1 cellular context compared by ENCODE assay signal in the genomic region with DNA sequence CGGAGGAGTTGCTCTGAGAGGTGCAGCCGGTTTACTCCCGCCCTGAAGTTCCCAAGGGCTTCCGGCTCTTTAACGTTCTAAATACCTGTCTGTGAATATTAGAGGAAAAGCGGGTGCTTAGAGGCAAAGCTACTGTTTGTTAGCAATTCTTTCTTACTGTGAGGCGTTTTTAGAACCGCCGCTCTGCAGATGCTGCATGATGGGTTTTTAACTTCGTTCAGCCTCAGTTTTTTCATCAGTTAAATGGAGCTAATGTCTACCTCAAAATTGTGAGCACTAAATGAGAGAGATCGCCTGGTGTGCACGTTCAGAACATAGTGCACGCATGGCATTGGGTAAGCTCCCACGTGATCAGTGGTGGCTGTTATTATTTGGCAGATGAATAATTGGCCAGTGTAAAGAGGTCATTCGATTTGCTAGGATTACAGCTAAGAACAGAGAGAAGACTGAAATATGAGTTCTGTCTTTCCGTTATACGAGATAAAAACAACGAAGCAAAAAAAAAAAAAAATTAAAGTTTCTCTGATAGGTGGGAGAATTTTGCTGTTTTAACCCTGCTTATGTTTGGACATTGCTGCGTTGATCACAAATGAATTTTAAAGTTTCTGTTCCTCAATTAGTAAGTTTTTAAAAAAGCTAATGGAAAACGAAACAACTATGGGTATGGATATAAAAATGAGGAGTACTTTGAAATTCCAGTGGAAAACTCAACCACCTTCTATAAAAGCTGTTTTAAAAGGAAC.
TF ChIP-seq lines count a peak whose summit lies in the region.

No MANE protein-coding gene starts in this region.

TF ChIP-seq in HepG2, 621 proteins besides CTCF, POLR2A, EP300 and RAD21 (continued from another document and continues in another):
- TF ChIP-seq YEATS2 (CRISPR knock-in tag; IDR thresholded peaks at IDR 0.05; ENCODE audit: borderline replicate concordance), result peak; percentile 65
- peak; percentile 89; the same call in 1 of the 2 replicates for TF ChIP-seq ZNF430 (CRISPR knock-in tag; IDR thresholded peaks at IDR 0.05)
- peak; percentile 80 for TF ChIP-seq SALL1 (CRISPR knock-in tag; IDR thresholded peaks at IDR 0.05)
- TF ChIP-seq EZH2 (conservative IDR thresholded peaks at IDR 0.05; ENCODE audit: low read depth, low read length), result no peak
- peak; percentile 82; the same call in 1 of the 2 replicates for TF ChIP-seq HDAC2 (CRISPR knock-in tag; IDR thresholded peaks at IDR 0.05)
- TF ChIP-seq, protein P1, sequence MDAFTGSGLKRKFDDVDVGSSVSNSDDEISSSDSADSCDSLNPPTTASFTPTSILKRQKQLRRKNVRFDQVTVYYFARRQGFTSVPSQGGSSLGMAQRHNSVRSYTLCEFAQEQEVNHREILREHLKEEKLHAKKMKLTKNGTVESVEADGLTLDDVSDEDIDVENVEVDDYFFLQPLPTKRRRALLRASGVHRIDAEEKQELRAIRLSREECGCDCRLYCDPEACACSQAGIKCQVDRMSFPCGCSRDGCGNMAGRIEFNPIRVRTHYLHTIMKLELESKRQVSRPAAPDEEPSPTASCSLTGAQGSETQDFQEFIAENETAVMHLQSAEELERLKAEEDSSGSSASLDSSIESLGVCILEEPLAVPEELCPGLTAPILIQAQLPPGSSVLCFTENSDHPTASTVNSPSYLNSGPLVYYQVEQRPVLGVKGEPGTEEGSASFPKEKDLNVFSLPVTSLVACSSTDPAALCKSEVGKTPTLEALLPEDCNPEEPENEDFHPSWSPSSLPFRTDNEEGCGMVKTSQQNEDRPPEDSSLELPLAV (CRISPR knock-in tag; conservative IDR thresholded peaks at IDR 0.05; ENCODE audit: low read depth), result no peak
- TF ChIP-seq, protein P2, sequence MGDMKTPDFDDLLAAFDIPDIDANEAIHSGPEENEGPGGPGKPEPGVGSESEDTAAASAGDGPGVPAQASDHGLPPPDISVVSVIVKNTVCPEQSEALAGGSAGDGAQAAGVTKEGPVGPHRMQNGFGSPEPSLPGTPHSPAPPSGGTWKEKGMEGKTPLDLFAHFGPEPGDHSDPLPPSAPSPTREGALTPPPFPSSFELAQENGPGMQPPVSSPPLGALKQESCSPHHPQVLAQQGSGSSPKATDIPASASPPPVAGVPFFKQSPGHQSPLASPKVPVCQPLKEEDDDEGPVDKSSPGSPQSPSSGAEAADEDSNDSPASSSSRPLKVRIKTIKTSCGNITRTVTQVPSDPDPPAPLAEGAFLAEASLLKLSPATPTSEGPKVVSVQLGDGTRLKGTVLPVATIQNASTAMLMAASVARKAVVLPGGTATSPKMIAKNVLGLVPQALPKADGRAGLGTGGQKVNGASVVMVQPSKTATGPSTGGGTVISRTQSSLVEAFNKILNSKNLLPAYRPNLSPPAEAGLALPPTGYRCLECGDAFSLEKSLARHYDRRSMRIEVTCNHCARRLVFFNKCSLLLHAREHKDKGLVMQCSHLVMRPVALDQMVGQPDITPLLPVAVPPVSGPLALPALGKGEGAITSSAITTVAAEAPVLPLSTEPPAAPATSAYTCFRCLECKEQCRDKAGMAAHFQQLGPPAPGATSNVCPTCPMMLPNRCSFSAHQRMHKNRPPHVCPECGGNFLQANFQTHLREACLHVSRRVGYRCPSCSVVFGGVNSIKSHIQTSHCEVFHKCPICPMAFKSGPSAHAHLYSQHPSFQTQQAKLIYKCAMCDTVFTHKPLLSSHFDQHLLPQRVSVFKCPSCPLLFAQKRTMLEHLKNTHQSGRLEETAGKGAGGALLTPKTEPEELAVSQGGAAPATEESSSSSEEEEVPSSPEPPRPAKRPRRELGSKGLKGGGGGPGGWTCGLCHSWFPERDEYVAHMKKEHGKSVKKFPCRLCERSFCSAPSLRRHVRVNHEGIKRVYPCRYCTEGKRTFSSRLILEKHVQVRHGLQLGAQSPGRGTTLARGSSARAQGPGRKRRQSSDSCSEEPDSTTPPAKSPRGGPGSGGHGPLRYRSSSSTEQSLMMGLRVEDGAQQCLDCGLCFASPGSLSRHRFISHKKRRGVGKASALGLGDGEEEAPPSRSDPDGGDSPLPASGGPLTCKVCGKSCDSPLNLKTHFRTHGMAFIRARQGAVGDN (CRISPR knock-in tag; IDR thresholded peaks at IDR 0.05), result no peak; the same call in 1 of the 2 replicates
- TF ChIP-seq, protein P3, sequence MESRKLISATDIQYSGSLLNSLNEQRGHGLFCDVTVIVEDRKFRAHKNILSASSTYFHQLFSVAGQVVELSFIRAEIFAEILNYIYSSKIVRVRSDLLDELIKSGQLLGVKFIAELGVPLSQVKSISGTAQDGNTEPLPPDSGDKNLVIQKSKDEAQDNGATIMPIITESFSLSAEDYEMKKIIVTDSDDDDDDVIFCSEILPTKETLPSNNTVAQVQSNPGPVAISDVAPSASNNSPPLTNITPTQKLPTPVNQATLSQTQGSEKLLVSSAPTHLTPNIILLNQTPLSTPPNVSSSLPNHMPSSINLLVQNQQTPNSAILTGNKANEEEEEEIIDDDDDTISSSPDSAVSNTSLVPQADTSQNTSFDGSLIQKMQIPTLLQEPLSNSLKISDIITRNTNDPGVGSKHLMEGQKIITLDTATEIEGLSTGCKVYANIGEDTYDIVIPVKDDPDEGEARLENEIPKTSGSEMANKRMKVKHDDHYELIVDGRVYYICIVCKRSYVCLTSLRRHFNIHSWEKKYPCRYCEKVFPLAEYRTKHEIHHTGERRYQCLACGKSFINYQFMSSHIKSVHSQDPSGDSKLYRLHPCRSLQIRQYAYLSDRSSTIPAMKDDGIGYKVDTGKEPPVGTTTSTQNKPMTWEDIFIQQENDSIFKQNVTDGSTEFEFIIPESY (CRISPR knock-in tag; IDR thresholded peaks at IDR 0.05), result peak; percentile 48; the same call in 1 of the 2 replicates
- TF ChIP-seq ATF7 (IDR thresholded peaks at IDR 0.05), result no peak
- no peak for TF ChIP-seq ATF7 (CRISPR knock-in tag; IDR thresholded peaks at IDR 0.05)
- TF ChIP-seq ZNF713 (CRISPR knock-in tag; IDR thresholded peaks at IDR 0.05), result no peak
- peak; percentile 55; the same call in 1 of the 2 replicates for TF ChIP-seq ATF1 (CRISPR knock-in tag; IDR thresholded peaks at IDR 0.05)
- TF ChIP-seq ZNF776 (CRISPR knock-in tag; IDR thresholded peaks at IDR 0.05), result no peak
- 0 out of 2 replicates have a peak, but pooled peaks have one; percentile 40 for TF ChIP-seq ZNF121 (CRISPR knock-in tag; IDR thresholded peaks at IDR 0.05)
- no peak for TF ChIP-seq ZNF703 (CRISPR knock-in tag; IDR thresholded peaks at IDR 0.05; ENCODE audit: borderline replicate concordance)
- TF ChIP-seq ZNF644 (CRISPR knock-in tag; IDR thresholded peaks at IDR 0.05; ENCODE audit: low read depth), result no peak; the same call in 1 of the 2 replicates
- TF ChIP-seq NONO (IDR thresholded peaks at IDR 0.05), result no peak
- no peak for TF ChIP-seq NONO (CRISPR knock-in tag; conservative IDR thresholded peaks at IDR 0.05)
- no peak for TF ChIP-seq NBN (conservative IDR thresholded peaks at IDR 0.05)
- no peak for TF ChIP-seq ZNF383 (CRISPR knock-in tag; IDR thresholded peaks at IDR 0.05; ENCODE audit: borderline replicate concordance)
- TF ChIP-seq HHEX (CRISPR knock-in tag; IDR thresholded peaks at IDR 0.05), result no peak
- TF ChIP-seq, protein P4, sequence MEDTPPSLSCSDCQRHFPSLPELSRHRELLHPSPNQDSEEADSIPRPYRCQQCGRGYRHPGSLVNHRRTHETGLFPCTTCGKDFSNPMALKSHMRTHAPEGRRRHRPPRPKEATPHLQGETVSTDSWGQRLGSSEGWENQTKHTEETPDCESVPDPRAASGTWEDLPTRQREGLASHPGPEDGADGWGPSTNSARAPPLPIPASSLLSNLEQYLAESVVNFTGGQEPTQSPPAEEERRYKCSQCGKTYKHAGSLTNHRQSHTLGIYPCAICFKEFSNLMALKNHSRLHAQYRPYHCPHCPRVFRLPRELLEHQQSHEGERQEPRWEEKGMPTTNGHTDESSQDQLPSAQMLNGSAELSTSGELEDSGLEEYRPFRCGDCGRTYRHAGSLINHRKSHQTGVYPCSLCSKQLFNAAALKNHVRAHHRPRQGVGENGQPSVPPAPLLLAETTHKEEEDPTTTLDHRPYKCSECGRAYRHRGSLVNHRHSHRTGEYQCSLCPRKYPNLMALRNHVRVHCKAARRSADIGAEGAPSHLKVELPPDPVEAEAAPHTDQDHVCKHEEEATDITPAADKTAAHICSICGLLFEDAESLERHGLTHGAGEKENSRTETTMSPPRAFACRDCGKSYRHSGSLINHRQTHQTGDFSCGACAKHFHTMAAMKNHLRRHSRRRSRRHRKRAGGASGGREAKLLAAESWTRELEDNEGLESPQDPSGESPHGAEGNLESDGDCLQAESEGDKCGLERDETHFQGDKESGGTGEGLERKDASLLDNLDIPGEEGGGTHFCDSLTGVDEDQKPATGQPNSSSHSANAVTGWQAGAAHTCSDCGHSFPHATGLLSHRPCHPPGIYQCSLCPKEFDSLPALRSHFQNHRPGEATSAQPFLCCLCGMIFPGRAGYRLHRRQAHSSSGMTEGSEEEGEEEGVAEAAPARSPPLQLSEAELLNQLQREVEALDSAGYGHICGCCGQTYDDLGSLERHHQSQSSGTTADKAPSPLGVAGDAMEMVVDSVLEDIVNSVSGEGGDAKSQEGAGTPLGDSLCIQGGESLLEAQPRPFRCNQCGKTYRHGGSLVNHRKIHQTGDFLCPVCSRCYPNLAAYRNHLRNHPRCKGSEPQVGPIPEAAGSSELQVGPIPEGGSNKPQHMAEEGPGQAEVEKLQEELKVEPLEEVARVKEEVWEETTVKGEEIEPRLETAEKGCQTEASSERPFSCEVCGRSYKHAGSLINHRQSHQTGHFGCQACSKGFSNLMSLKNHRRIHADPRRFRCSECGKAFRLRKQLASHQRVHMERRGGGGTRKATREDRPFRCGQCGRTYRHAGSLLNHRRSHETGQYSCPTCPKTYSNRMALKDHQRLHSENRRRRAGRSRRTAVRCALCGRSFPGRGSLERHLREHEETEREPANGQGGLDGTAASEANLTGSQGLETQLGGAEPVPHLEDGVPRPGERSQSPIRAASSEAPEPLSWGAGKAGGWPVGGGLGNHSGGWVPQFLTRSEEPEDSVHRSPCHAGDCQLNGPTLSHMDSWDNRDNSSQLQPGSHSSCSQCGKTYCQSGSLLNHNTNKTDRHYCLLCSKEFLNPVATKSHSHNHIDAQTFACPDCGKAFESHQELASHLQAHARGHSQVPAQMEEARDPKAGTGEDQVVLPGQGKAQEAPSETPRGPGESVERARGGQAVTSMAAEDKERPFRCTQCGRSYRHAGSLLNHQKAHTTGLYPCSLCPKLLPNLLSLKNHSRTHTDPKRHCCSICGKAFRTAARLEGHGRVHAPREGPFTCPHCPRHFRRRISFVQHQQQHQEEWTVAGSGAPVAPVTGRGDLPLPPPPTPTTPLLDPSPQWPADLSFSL (CRISPR knock-in tag; IDR thresholded peaks at IDR 0.05), result no peak
- no peak; the same call in 1 of the 2 replicates for TF ChIP-seq GATAD1 (CRISPR knock-in tag; IDR thresholded peaks at IDR 0.05)
- TF ChIP-seq HNF4A (CRISPR knock-in tag; IDR thresholded peaks at IDR 0.05), result peak; percentile 61
- TF ChIP-seq, protein P5, sequence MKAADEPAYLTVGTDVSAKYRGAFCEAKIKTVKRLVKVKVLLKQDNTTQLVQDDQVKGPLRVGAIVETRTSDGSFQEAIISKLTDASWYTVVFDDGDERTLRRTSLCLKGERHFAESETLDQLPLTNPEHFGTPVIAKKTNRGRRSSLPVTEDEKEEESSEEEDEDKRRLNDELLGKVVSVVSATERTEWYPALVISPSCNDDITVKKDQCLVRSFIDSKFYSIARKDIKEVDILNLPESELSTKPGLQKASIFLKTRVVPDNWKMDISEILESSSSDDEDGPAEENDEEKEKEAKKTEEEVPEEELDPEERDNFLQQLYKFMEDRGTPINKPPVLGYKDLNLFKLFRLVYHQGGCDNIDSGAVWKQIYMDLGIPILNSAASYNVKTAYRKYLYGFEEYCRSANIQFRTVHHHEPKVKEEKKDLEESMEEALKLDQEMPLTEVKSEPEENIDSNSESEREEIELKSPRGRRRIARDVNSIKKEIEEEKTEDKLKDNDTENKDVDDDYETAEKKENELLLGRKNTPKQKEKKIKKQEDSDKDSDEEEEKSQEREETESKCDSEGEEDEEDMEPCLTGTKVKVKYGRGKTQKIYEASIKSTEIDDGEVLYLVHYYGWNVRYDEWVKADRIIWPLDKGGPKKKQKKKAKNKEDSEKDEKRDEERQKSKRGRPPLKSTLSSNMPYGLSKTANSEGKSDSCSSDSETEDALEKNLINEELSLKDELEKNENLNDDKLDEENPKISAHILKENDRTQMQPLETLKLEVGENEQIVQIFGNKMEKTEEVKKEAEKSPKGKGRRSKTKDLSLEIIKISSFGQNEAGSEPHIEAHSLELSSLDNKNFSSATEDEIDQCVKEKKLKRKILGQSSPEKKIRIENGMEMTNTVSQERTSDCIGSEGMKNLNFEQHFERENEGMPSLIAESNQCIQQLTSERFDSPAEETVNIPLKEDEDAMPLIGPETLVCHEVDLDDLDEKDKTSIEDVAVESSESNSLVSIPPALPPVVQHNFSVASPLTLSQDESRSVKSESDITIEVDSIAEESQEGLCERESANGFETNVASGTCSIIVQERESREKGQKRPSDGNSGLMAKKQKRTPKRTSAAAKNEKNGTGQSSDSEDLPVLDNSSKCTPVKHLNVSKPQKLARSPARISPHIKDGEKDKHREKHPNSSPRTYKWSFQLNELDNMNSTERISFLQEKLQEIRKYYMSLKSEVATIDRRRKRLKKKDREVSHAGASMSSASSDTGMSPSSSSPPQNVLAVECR (CRISPR knock-in tag; IDR thresholded peaks at IDR 0.05; ENCODE audit: borderline replicate concordance), result no peak
- TF ChIP-seq CREM (IDR thresholded peaks at IDR 0.05), result peak; percentile 53; the same call in 1 of the 2 replicates
- TF ChIP-seq CREM (CRISPR knock-in tag; IDR thresholded peaks at IDR 0.05), result no peak
- peak; percentile 98 for TF ChIP-seq RCOR2 (CRISPR knock-in tag; IDR thresholded peaks at IDR 0.05)
- no peak for TF ChIP-seq ZNF563 (CRISPR knock-in tag; IDR thresholded peaks at IDR 0.05)
- no peak for TF ChIP-seq ZNF850 (CRISPR knock-in tag; conservative IDR thresholded peaks at IDR 0.05)
